Comparison of ENCODE assay signal across 8 cellular contexts in the genomic region with DNA sequence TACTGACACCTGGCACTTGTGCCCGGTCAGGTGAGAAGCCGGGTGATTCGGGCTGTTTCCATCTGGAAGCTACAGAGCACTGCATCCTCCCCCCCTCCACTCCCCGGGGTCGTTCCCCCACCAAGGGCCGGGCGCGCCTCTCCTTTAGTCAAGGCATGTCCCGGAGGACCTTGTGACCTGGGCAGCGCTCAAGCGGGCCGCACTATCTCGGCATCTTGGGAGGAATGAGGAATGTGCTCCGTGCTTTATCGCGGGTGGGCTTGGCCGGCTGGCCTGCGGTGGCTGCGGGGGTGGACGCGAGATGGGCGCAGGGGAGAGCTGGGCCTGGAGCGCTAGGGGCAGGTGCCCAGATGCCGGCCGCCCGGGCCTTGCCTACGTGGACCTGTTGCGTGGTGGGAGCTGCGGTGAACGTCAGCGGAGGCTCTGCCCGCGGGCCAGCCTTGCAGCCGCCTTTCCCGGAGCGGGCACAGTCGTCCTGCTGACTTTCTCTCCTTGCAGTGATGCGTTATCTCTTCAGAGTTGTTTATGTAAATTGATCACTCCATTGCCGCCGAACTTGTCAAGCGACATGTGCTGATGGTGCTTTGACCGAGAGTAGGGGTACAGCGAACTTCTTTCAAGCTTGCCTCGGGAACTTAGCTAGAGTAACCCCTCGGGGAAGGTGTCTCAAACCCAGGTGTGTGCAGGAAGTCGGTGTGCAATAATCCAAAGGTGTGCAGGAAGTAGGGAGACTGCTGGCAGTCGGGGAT. TPM values are rescaled to one million over a fixed set of nuclear protein-coding genes. Genes with fewer than 3 reads are reported as not detected.
DNase-seq lines count a peak whose midpoint lies in the region; ATAC-seq, FAIRE-seq and TF ChIP-seq lines count a peak whose summit lies in the region.

No MANE protein-coding gene starts in this region.

- no peak overlapping the region for H3K27ac ChIP-seq in OCI-LY1 (ENCODE audit: low read depth, low read length, poor library complexity, severe bottlenecking)
- H3K27ac ChIP-seq in mammary epithelial cell (ENCODE audit: insufficient read depth, low read depth, low read length), result peak overlapping the region; percentile 57
- H3K27ac ChIP-seq in kidney (ENCODE audit: low read depth in 2 of 2, low read length in 2 of 2), result peak overlapping the region; percentile 52 to 73

- H3K4me2 ChIP-seq in OCI-LY1 (ENCODE audit: low read length) (peak overlapping the region; percentile 77), mammary epithelial cell (ENCODE audit: insufficient read depth, low read depth, low read length) (peak overlapping the region; percentile 95)

- 0% methylated on average over 11 of the region's 47 CpGs for WGBS in mammary epithelial cell (ENCODE audit: low coverage, missing lambda C conversion rate)

- H3K4me1 ChIP-seq in OCI-LY1 (ENCODE audit: insufficient read depth, low read length, severe bottlenecking), result peaks cover 25% of the 10 kb centered on the region
- H3K4me1 ChIP-seq in mammary epithelial cell (ENCODE audit: insufficient read depth, low read length), result peaks cover 31% of the 10 kb centered on the region
- H3K4me1 ChIP-seq in kidney (ENCODE audit: control insufficient read depth in 1 of 2, insufficient read depth in 1 of 2, low read depth in 1 of 2, low read length in 2 of 2), result peaks cover 3% of the 10 kb centered on the region in 2 donors

- H3K9me3 ChIP-seq in OCI-LY1 (ENCODE audit: low read length), result no peaks in the 10 kb centered on the region
- H3K9me3 ChIP-seq in mammary epithelial cell (replicated peaks; ENCODE audit: insufficient read depth, low read length), result no peaks in the 10 kb centered on the region
- H3K9me3 ChIP-seq in kidney (ENCODE audit: control insufficient read depth in 1 of 2, low read length in 2 of 2), result no peaks in the 10 kb centered on the region

- H3K9ac ChIP-seq in OCI-LY1 (ENCODE audit: low read length), result peak overlapping the region; percentile 66; the same call in 1 of the 2 replicates
- peak overlapping the region; percentile 60 for H3K9ac ChIP-seq in mammary epithelial cell (ENCODE audit: insufficient read depth, low read length)
- peak overlapping the region; percentile 76 to 79 for H3K9ac ChIP-seq in kidney (ENCODE audit: low read length in 2 of 2)

- TF ChIP-seq CTCF in GM12864 (IDR thresholded peaks at IDR 0.05; ENCODE audit: low read depth, low read length, missing control alignments) (no peak), OCI-LY1 (IDR thresholded peaks at IDR 0.05; ENCODE audit: low read length) (no peak), mammary epithelial cell (conservative IDR thresholded peaks at IDR 0.05 in 1 of 2, IDR thresholded peaks at IDR 0.05 in 1 of 2; ENCODE audit: extremely low read depth in 1 of 2, insufficient read depth in 1 of 2, low read depth in 1 of 2, low read length in 2 of 2) (no peak), kidney (IDR thresholded peaks at IDR 0.05; ENCODE audit: borderline replicate concordance, extremely low read depth, insufficient read depth) (no peak)

- CTCF ChIA-PET in mammary epithelial cell (lab: Charles Lee; ENCODE audit: low non-redundant PET), result interaction anchor here (0.8 to 3.2 kb wide), 3 partner anchors 77 to 188 kb away, joined by 3 to 30 read pairs (median 3); no protein-coding TSS in a partner anchor

- H3F3A ChIP-seq in OCI-LY1 (ENCODE audit: insufficient read depth, low read length), result 0 out of 2 replicates have a peak, but pooled peaks cover 3% of the 10 kb centered on the region

- H3K36me3 ChIP-seq in OCI-LY1 (ENCODE audit: insufficient read depth, low read length) (no peaks in the 10 kb centered on the region; the same call in 1 of the 2 replicates), mammary epithelial cell (ENCODE audit: insufficient read depth, low read length) (no peaks in the 10 kb centered on the region), kidney (ENCODE audit: control insufficient read depth in 1 of 2, insufficient read depth in 2 of 2, low read length in 2 of 2) (no peaks in the 10 kb centered on the region)

- H3K4me3 ChIP-seq in GM12864 (ENCODE audit: low read depth, low read length), result peak overlapping the region; percentile 57; the same call in 1 of the 2 replicates
- peak overlapping the region; percentile 72 for H3K4me3 ChIP-seq in OCI-LY1 (ENCODE audit: low read depth, low read length, poor library complexity, severe bottlenecking)
- peak overlapping the region; percentile 89 to 97 (median 93) for H3K4me3 ChIP-seq in mammary epithelial cell (replicated peaks in 1 of 3; ENCODE audit: insufficient read depth in 1 of 3, low read depth in 2 of 3, low read length in 3 of 3)
- peak overlapping the region; percentile 88 to 92 for H3K4me3 ChIP-seq in kidney (ENCODE audit: low read length in 2 of 2)

- no TSS peak for BruUV-seq in mammary epithelial cell (replicated peaks; lab: Mats Ljungman, UMichigan)

- intact Hi-C loops in mammary epithelial cell (cut with micrococcal nuclease) (loop anchor here (10.0 kb wide), 1 partner anchor 129 kb away; no protein-coding TSS in a partner anchor), kidney (cut with DNase I) (no loop called here)

- H3K27me3 ChIP-seq in OCI-LY1 (ENCODE audit: insufficient read depth, low read length), result no peaks in the 10 kb centered on the region
- no peaks in the 10 kb centered on the region for H3K27me3 ChIP-seq in mammary epithelial cell (ENCODE audit: insufficient read depth, low read length)

- H3K79me2 ChIP-seq in OCI-LY1 (ENCODE audit: insufficient read depth, low read length) (no peaks in the 10 kb centered on the region), mammary epithelial cell (ENCODE audit: insufficient read depth, low read length) (peaks cover 63% of the 10 kb centered on the region)

- ATAC-seq in GM18867 (IDR thresholded peaks at IDR 0.05; ENCODE audit: unreplicated experiment), result no peak

- in situ Hi-C loops in mammary epithelial cell (cut with MboI; ENCODE audit: low sequenced_read_pairs in 2 of 2), result no loop called here

- dilution Hi-C loops in mammary epithelial cell (cut with HindIII; ENCODE audit: low sequenced_read_pairs), result no loop called here

- H4K20me1 ChIP-seq in OCI-LY1 (ENCODE audit: insufficient read depth, low read length) (no peaks in the 10 kb centered on the region), mammary epithelial cell (ENCODE audit: insufficient read depth, low read length) (no peaks in the 10 kb centered on the region)

- H2AFZ ChIP-seq in OCI-LY1 (ENCODE audit: low read length), result no peak overlapping the region
- peak overlapping the region; percentile 95 for H2AFZ ChIP-seq in mammary epithelial cell (ENCODE audit: low read depth, low read length)

- no peak for FAIRE-seq in kidney (lab: Jason Lieb, UNC)

- H3K9me2 ChIP-seq in OCI-LY1 (ENCODE audit: low read depth, low read length), result no peaks in the 10 kb centered on the region

- no peak for DNase-seq in GM12864 (ENCODE audit: low read depth)
- peak; percentile 58 for DNase-seq in mammary epithelial cell
- DNase-seq in kidney, result peak; percentile 79
- DNase-seq in stimulated activated CD4-positive, alpha-beta T cell treated with anti-CD3 and anti-CD28 coated beads, Interleukin-1b, Interleukin-23, amount 100 ng/mL, for 48 hours, result peak; percentile 8
- no peak for DNase-seq in NCI-H1930 (lab: John Stamatoyannopoulos, UW)
- DNase-seq in NCI-H1694 treated with DMSO at 0.1 percent for 48 hours (lab: John Stamatoyannopoulos, UW), result no peak

RNA-seq across cellular contexts. Expression of a gene that starts 1.1 kb away (rescaled TPM):
- total RNA-seq in mammary epithelial cell (10 to 100 TPM; 18.2 to 19.2 TPM), kidney (12.6 TPM)
- polyA plus RNA-seq in mammary epithelial cell (12.4 TPM), kidney (ENCODE audit: insufficient read depth, low read depth, low replicate concordance) (7.8 TPM)
- polyA minus RNA-seq in mammary epithelial cell, result 11.6 TPM

Comparison
In these comparisons a context has a peak if more than half of its experiments do, and no peak if none do; other contexts are left out.
1. DNase-seq: peak in mammary epithelial cell (single experiment), kidney (single experiment) and stimulated activated CD4-positive, alpha-beta T cell treated with anti-CD3 and anti-CD28 coated beads, Interleukin-1b, Interleukin-23, amount 100 ng/mL, for 48 hours (single experiment); none in GM12864 (single experiment), NCI-H1930 (0 of 2) and NCI-H1694 treated with DMSO at 0.1 percent for 48 hours (single experiment).
2. Peak in every context shown above with its lines, with median percentiles within 50 percentile points of each other: H3K4me3 ChIP-seq and H3K9ac ChIP-seq.